Comparison of ENCODE assay signal across 25 cellular contexts in the genomic region with DNA sequence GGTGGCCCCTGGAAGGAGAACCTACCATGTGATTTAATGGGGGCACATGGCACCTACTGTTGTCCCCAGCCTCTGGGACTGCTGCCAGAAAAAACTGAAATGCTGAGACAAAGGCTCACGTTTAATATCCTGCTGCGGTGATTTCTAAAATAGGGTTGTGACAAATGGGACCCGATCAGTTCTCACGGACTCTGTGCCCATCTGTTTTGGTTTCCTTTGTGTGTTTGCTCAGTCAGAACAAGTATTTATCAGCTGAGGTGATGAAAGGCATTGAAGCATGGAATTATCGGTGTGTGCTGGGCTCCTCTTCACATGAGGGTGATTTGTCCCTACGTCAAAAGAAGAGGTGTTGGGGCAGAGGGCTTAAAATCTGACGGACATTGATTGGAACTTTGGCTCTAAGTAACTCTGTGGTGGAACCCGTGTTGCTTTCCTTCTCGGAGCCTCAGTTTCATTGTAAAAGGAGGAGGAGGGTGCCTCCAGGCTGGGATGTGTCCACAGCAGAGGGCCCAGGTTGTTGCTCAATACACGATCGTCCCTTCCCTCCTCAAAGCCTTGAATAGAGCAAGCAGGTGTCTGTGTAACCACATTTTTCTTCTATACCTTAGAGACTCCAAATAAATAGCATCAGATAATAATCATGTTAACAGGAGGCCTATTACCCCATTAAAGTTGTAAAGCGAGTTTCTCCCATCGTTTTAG.
A peak's percentile ranks its signal among the peaks of the same experiment; 100 is the strongest.
DNase-seq lines count a peak whose midpoint lies in the region; ATAC-seq and TF ChIP-seq lines count a peak whose summit lies in the region.
"Had no signal": no experiment of that assay in that cellular context is flagged by ENCODE, and none has a peak within 500 bp of the region (broad histone marks: within the 10 kb centered on the region; RNA-seq: fewer than 3 reads in every experiment).

No MANE protein-coding gene starts in this region.

- H3K4me1 ChIP-seq in endodermal cell (ENCODE audit: control insufficient read depth, insufficient read depth, low read length) = peaks cover 4% of the 10 kb centered on the region
- H3K4me1 ChIP-seq in osteoblast (ENCODE audit: insufficient read depth, low read length) = no peaks in the 10 kb centered on the region
- H3K4me1 ChIP-seq: gastroesophageal sphincter, transverse colon had no signal

- TF ChIP-seq CTCF in endodermal cell (conservative IDR thresholded peaks at IDR 0.05) (no peak), osteoblast (IDR thresholded peaks at IDR 0.05; ENCODE audit: extremely low read depth, low read depth, low read length) (no peak)

- no peaks in the 10 kb centered on the region for H4K20me1 ChIP-seq in osteoblast (ENCODE audit: insufficient read depth, low read length)

- H3K4me3 Mint-ChIP-seq in endodermal cell = no peak overlapping the region
- H3K4me3 Mint-ChIP-seq in stimulated activated naive CD8-positive, alpha-beta T cell treated with anti-CD3 and anti-CD28 coated beads, Interleukin-15, amount 100 ng/mL, for 72 hours = no peak overlapping the region
- H3K4me3 Mint-ChIP-seq: activated B cell treated with CpG ODN at 0.5 μM for 24 hours; activated naive CD8-positive, alpha-beta T cell treated with anti-CD3 and anti-CD28 coated beads, Interleukin-2, amount 50 U/mL, for 24 hours; B cell had no signal

- H3K36me3 ChIP-seq in endodermal cell (ENCODE audit: control insufficient read depth, insufficient read depth, low read length) (no peaks in the 10 kb centered on the region), osteoblast (ENCODE audit: insufficient read depth, low read length) (no peaks in the 10 kb centered on the region)
- H3K36me3 ChIP-seq: gastroesophageal sphincter, neutrophil, transverse colon had no signal

- DNase-seq in NCI-H510A treated with DMSO at 0.1 percent for 48 hours (lab: John Stamatoyannopoulos, UW) = peak; percentile 44
- no peak for DNase-seq in NCI-H510A (lab: John Stamatoyannopoulos, UW)
- peak; percentile 10 for DNase-seq in NCI-H345 treated with DMSO at 0.1 percent for 48 hours (lab: John Stamatoyannopoulos, UW; ENCODE audit: unreplicated experiment)
- peak; percentile 20 for DNase-seq in endodermal cell
- no peak for DNase-seq in osteoblast (ENCODE audit: insufficient read length, low spot score, missing footprints)
- no peak for DNase-seq in stimulated activated naive CD8-positive, alpha-beta T cell treated with anti-CD3 and anti-CD28 coated beads, Interleukin-15, amount 100 ng/mL, for 72 hours
- DNase-seq in NCI-H2107 (lab: John Stamatoyannopoulos, UW) = no peak
- DNase-seq: activated B cell treated with CpG ODN at 0.5 μM for 24 hours; activated CD4-positive, alpha-beta T cell treated with anti-CD3 and anti-CD28 coated beads, Interleukin-2, amount 50 U/mL, for 1 hour; activated naive CD8-positive, alpha-beta T cell treated with anti-CD3 and anti-CD28 coated beads, Interleukin-2, amount 50 U/mL, for 24 hours; activated T-cell treated with anti-CD3 and anti-CD28 coated beads, Interleukin-2, amount 50 U/mL, for 48 hours; HCEC 1CT; NCI-H1436 treated with DMSO at 0.1 percent for 48 hours; NCI-H446 treated with DMSO at 0.1 percent for 48 hours; SIG-M5; stimulated activated CD4-positive, alpha-beta T cell treated with anti-CD3 and anti-CD28 coated beads, Interleukin-2, amount 100 ng/mL, for 24 hours; transverse colon had no signal

- H3K9ac ChIP-seq in endodermal cell (ENCODE audit: extremely low read depth, low read length, poor library complexity, severe bottlenecking) = no peak overlapping the region

- H3K79me2 ChIP-seq in osteoblast (ENCODE audit: insufficient read depth, low read length) = no peaks in the 10 kb centered on the region
- H3K79me2 ChIP-seq: hepatocyte had no signal

- no peak for ATAC-seq in stimulated activated naive CD8-positive, alpha-beta T cell treated with anti-CD3 and anti-CD28 coated beads, Interleukin-15, amount 100 ng/mL, for 72 hours
- ATAC-seq in GM21737 (IDR thresholded peaks at IDR 0.05; ENCODE audit: unreplicated experiment) = no peak
- ATAC-seq: activated naive CD8-positive, alpha-beta T cell treated with anti-CD3 and anti-CD28 coated beads, Interleukin-2, amount 50 U/mL, for 24 hours; gastroesophageal sphincter; K562; Panc1 had no signal

- H3K4me3 ChIP-seq in endodermal cell (ENCODE audit: low read length) (no peak overlapping the region), osteoblast (ENCODE audit: insufficient read depth, low read length) (no peak overlapping the region)
- H3K4me3 ChIP-seq: gastroesophageal sphincter, hepatocyte, K562, smooth muscle cell, transverse colon had no signal

- no peak overlapping the region for H3K27ac Mint-ChIP-seq in endodermal cell
- H3K27ac Mint-ChIP-seq in stimulated activated naive CD8-positive, alpha-beta T cell treated with anti-CD3 and anti-CD28 coated beads, Interleukin-15, amount 100 ng/mL, for 72 hours = no peak overlapping the region
- H3K27ac Mint-ChIP-seq: activated B cell treated with CpG ODN at 0.5 μM for 24 hours; activated naive CD8-positive, alpha-beta T cell treated with anti-CD3 and anti-CD28 coated beads, Interleukin-2, amount 50 U/mL, for 24 hours; B cell had no signal

- H3K36me3 Mint-ChIP-seq in endodermal cell (ENCODE audit: low read depth) = peaks cover 2% of the 10 kb centered on the region

- peaks cover 16% of the 10 kb centered on the region for H3K4me1 Mint-ChIP-seq in endodermal cell
- H3K4me1 Mint-ChIP-seq in stimulated activated naive CD8-positive, alpha-beta T cell treated with anti-CD3 and anti-CD28 coated beads, Interleukin-15, amount 100 ng/mL, for 72 hours = no peaks in the 10 kb centered on the region
- H3K4me1 Mint-ChIP-seq: activated B cell treated with CpG ODN at 0.5 μM for 24 hours; activated naive CD8-positive, alpha-beta T cell treated with anti-CD3 and anti-CD28 coated beads, Interleukin-2, amount 50 U/mL, for 24 hours; B cell had no signal

- H3K27ac ChIP-seq in endodermal cell (ENCODE audit: low read depth, low read length) = peak overlapping the region; percentile 29
- H3K27ac ChIP-seq in osteoblast (ENCODE audit: low read depth, low read length) = no peak overlapping the region
- H3K27ac ChIP-seq: gastroesophageal sphincter, hepatocyte, neutrophil, transverse colon had no signal

- peaks cover 5% of the 10 kb centered on the region for H3K27me3 Mint-ChIP-seq in endodermal cell (ENCODE audit: insufficient read depth)
- H3K27me3 Mint-ChIP-seq in stimulated activated naive CD8-positive, alpha-beta T cell treated with anti-CD3 and anti-CD28 coated beads, Interleukin-15, amount 100 ng/mL, for 72 hours = no peaks in the 10 kb centered on the region

- no peak overlapping the region for H2AFZ ChIP-seq in osteoblast (ENCODE audit: low read length)
- H2AFZ ChIP-seq: hepatocyte had no signal

- no peaks in the 10 kb centered on the region for H3K27me3 ChIP-seq in endodermal cell (ENCODE audit: control insufficient read depth, insufficient read depth, low read length, poor library complexity, severe bottlenecking)
- no peaks in the 10 kb centered on the region for H3K27me3 ChIP-seq in osteoblast (ENCODE audit: insufficient read depth, low read length)
- H3K27me3 ChIP-seq: gastroesophageal sphincter, hepatocyte, transverse colon had no signal

- no peak overlapping the region for H3K4me2 ChIP-seq in osteoblast (ENCODE audit: insufficient read depth, low read length)
- H3K4me2 ChIP-seq: hepatocyte, smooth muscle cell had no signal

- WGBS in endodermal cell (ENCODE audit: insufficient coverage in 1 of 2, insufficient read length in 1 of 2), 2 experiments = 82 to 91% methylated on average over 12 to 13 of the region's 13 CpGs

- no peaks in the 10 kb centered on the region for H3K9me3 ChIP-seq in endodermal cell (ENCODE audit: control insufficient read depth, low read length)
- H3K9me3 ChIP-seq in osteoblast (ENCODE audit: low read depth, low read length) = peaks cover 1% of the 10 kb centered on the region
- H3K9me3 ChIP-seq: gastroesophageal sphincter, neutrophil, transverse colon had no signal

- H3K9me3 Mint-ChIP-seq in endodermal cell = peaks cover 1% of the 10 kb centered on the region
- no peaks in the 10 kb centered on the region for H3K9me3 Mint-ChIP-seq in stimulated activated naive CD8-positive, alpha-beta T cell treated with anti-CD3 and anti-CD28 coated beads, Interleukin-15, amount 100 ng/mL, for 72 hours
- H3K9me3 Mint-ChIP-seq: activated B cell treated with CpG ODN at 0.5 μM for 24 hours; activated naive CD8-positive, alpha-beta T cell treated with anti-CD3 and anti-CD28 coated beads, Interleukin-2, amount 50 U/mL, for 24 hours had no signal

Comparison
In these comparisons a context has a peak if more than half of its experiments do, and no peak if none do; other contexts are left out.
1. DNase-seq: peak in NCI-H510A treated with DMSO at 0.1 percent for 48 hours (single experiment), NCI-H345 treated with DMSO at 0.1 percent for 48 hours (single experiment) and endodermal cell (single experiment); none in NCI-H510A (single experiment), osteoblast (single experiment), stimulated activated naive CD8-positive, alpha-beta T cell treated with anti-CD3 and anti-CD28 coated beads, Interleukin-15, amount 100 ng/mL, for 72 hours (0 of 2) and NCI-H2107 (single experiment).